ENCODE assay signal across 10 cellular contexts in genomic region chr10:91552706-91553105, GRCh38.
A peak's percentile ranks its signal among the peaks of the same experiment; 100 is the strongest.
DNase-seq lines count a peak whose midpoint lies in the region; ATAC-seq and TF ChIP-seq lines count a peak whose summit lies in the region.
"Had no signal": no experiment of that assay in that cellular context is flagged by ENCODE, and none has a peak within 500 bp of the region (broad histone marks: within the 10 kb centered on the region; RNA-seq: fewer than 3 reads in every experiment).

No MANE protein-coding gene starts in this region.

- H3K9me3 Mint-ChIP-seq in WTC11: no peaks in the 10 kb centered on the region
- H3K9me3 Mint-ChIP-seq: activated B cell treated with CpG ODN at 0.5 μM for 24 hours; dendritic cell treated with granulocyte-macrophage colony-stimulating factor and Interleukin-4, amounts not matched to agents 40 ng/mL and 50 ng/mL, for 4 days; stimulated activated naive CD8-positive, alpha-beta T cell treated with anti-CD3 and anti-CD28 coated beads, Interleukin-15, Interleukin-2, amounts not matched to agents 100 ng/mL and 50 ng/mL, for 24 hours had no signal

- no peaks in the 10 kb centered on the region for H3K36me3 Mint-ChIP-seq in WTC11

- peak overlapping the region; percentile 56 to 66 for H3K27ac ChIP-seq in right atrium auricular region
- H3K27ac ChIP-seq in thoracic aorta: no peak overlapping the region

- H3K27me3 Mint-ChIP-seq in WTC11 (ENCODE audit: low read depth): peaks cover 7% of the 10 kb centered on the region; the same call in 1 of the 2 replicates
- H3K27me3 Mint-ChIP-seq: activated B cell treated with CpG ODN at 0.5 μM for 24 hours had no signal

- DNase-seq in HEK293T (ENCODE audit: extremely low spot score) (peak; percentile 12), WTC11 (ENCODE audit: low spot score) (peak; percentile 27), right atrium auricular region (ENCODE audit: low spot score) (peak; percentile 57), thoracic aorta (ENCODE audit: low spot score) (no peak), NCI-H2171 (lab: John Stamatoyannopoulos, UW) (no peak)
- DNase-seq: activated B cell treated with CpG ODN at 0.5 μM for 24 hours had no signal

- H3K9me3 ChIP-seq in right atrium auricular region: no peaks in the 10 kb centered on the region
- no peaks in the 10 kb centered on the region for H3K9me3 ChIP-seq in thoracic aorta

- peaks cover 0 to 18% of the 10 kb centered on the region in 2 donors for H3K4me1 ChIP-seq in right atrium auricular region
- peaks cover 0 to 19% of the 10 kb centered on the region in 2 donors for H3K4me1 ChIP-seq in thoracic aorta (ENCODE audit: control insufficient read depth in 1 of 2, low read depth in 2 of 2)

- no peak overlapping the region for H3K4me3 Mint-ChIP-seq in WTC11
- H3K4me3 Mint-ChIP-seq: activated B cell treated with CpG ODN at 0.5 μM for 24 hours; dendritic cell treated with granulocyte-macrophage colony-stimulating factor and Interleukin-4, amounts not matched to agents 40 ng/mL and 50 ng/mL, for 4 days; stimulated activated naive CD8-positive, alpha-beta T cell treated with anti-CD3 and anti-CD28 coated beads, Interleukin-15, Interleukin-2, amounts not matched to agents 100 ng/mL and 50 ng/mL, for 24 hours had no signal

- H3K4me1 Mint-ChIP-seq in WTC11: peaks cover 9% of the 10 kb centered on the region

- H3K36me3 ChIP-seq in right atrium auricular region: no peaks in the 10 kb centered on the region
- no peaks in the 10 kb centered on the region for H3K36me3 ChIP-seq in thoracic aorta

- no peak for TF ChIP-seq POLR2A in GM18505 (IDR thresholded peaks at IDR 0.05; ENCODE audit: borderline replicate concordance, extremely low read depth, insufficient read depth, insufficient read length)

- H3K27me3 ChIP-seq in right atrium auricular region (no peaks in the 10 kb centered on the region), thoracic aorta (replicated peaks; ENCODE audit: insufficient read depth) (no peaks in the 10 kb centered on the region)

- POLR2A ChIA-PET in HEK293T (lab: Yijun Ruan, JAX): interaction anchor here (1.0 kb wide), 1 partner anchor 83 kb away, joined by 4 read pairs; no protein-coding TSS in a partner anchor
- POLR2A ChIA-PET in WTC11 (lab: Charles Lee): interaction anchor here (1.1 kb wide), 1 partner anchor 81 kb away, joined by 4 read pairs; the partner anchor contains the start of gene PPP1R3C

- no peak for TF ChIP-seq CTCF in WTC11 (IDR thresholded peaks at IDR 0.05)
- TF ChIP-seq CTCF in right atrium auricular region (IDR thresholded peaks at IDR 0.05): peak; percentile 32 to 69
- TF ChIP-seq CTCF in thoracic aorta (IDR thresholded peaks at IDR 0.05): peak; percentile 47

- H3K27ac Mint-ChIP-seq in WTC11: no peak overlapping the region
- H3K27ac Mint-ChIP-seq: activated B cell treated with CpG ODN at 0.5 μM for 24 hours; dendritic cell treated with granulocyte-macrophage colony-stimulating factor and Interleukin-4, amounts not matched to agents 40 ng/mL and 50 ng/mL, for 4 days; stimulated activated naive CD8-positive, alpha-beta T cell treated with anti-CD3 and anti-CD28 coated beads, Interleukin-15, Interleukin-2, amounts not matched to agents 100 ng/mL and 50 ng/mL, for 24 hours had no signal

- peak overlapping the region in 1 of 2 donors; percentile 26 for H3K4me3 ChIP-seq in right atrium auricular region
- no peak overlapping the region for H3K4me3 ChIP-seq in thoracic aorta

- CTCF ChIA-PET in HEK293T (lab: Yijun Ruan, JAX): interaction anchor here (0.6 to 3.1 kb wide), 10 partner anchors 64 to 254 kb away, joined by 3 to 24 read pairs (median 3); partner anchors contain the start of gene PPP1R3C
- CTCF ChIA-PET in WTC11 (lab: Charles Lee): interaction anchor here (0.7 to 3.4 kb wide), 25 partner anchors 10 to 265 kb away, joined by 3 to 62 read pairs (median 4); partner anchors contain the start of gene PPP1R3C

- peak; percentile 71 for ATAC-seq in WTC11
- ATAC-seq in thoracic aorta (ENCODE audit: insufficient number of reproducible peaks, low FRiP score, low read depth): no peak
- ATAC-seq in GM19023 (IDR thresholded peaks at IDR 0.05; ENCODE audit: unreplicated experiment): no peak
- no peak for ATAC-seq in GM18505 (IDR thresholded peaks at IDR 0.05; ENCODE audit: unreplicated experiment)

TF ChIP-seq in HEK293T, 16 proteins besides CTCF, POLR2A, EP300 and RAD21:
- TF ChIP-seq HDGF (IDR thresholded peaks at IDR 0.05; ENCODE audit: borderline replicate concordance) (no peak), FOXM1 (IDR thresholded peaks at IDR 0.05; ENCODE audit: borderline replicate concordance) (no peak), ARNT (IDR thresholded peaks at IDR 0.05) (no peak), SUZ12 (IDR thresholded peaks at IDR 0.05) (no peak), ELF4 (IDR thresholded peaks at IDR 0.05) (no peak)

TF ChIP-seq in WTC11, 78 proteins besides CTCF, POLR2A, EP300 and RAD21:
- TF ChIP-seq ZNF121 (CRISPR knock-in tag; IDR thresholded peaks at IDR 0.05): peak; percentile 77
- no peak for TF ChIP-seq HMGA2 (CRISPR knock-in tag; IDR thresholded peaks at IDR 0.05)

Comparison
In these comparisons a context has a peak if more than half of its experiments do, and no peak if none do; other contexts are left out.
1. DNase-seq: peak in HEK293T (single experiment), WTC11 (single experiment) and right atrium auricular region (single experiment); none in thoracic aorta (single experiment) and NCI-H2171 (single experiment).
2. H3K27ac ChIP-seq: peak in right atrium auricular region (2 of 2); none in thoracic aorta (0 of 2).